In the genomic region with DNA sequence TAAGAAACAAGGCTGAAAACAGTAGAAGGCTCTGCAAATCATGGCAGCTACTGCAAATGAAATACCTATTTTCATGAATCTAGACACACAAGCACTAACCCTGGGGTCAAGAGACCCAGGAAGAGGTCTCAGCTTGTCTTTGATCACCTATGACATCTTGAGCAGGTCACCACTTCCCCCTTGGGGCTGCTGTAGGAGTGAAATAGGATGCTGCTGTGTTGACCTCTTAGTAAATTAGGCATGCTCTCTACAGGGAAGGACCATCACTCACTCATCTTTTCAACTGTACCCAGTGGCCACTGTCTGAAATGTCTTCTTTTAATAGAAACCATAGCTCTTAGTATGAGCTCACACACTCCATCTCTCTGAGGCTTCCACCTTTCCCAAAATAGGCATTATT, we compare ENCODE assay signal across 19 cellular contexts.
DNase-seq lines count a peak whose midpoint lies in the region; ATAC-seq, FAIRE-seq and TF ChIP-seq lines count a peak whose summit lies in the region.
"Had no signal": no experiment of that assay in that cellular context is flagged by ENCODE, and none has a peak within 500 bp of the region (broad histone marks: within the 10 kb centered on the region; RNA-seq: fewer than 3 reads in every experiment).

No MANE protein-coding gene starts in this region.

- POLR2A ChIA-PET in CD4-positive, alpha-beta T cell (lab: Charles Lee) = interaction anchor here (0.6 to 2.1 kb wide), 11 partner anchors 10 to 50 kb away, joined by 3 to 7 read pairs (median 3); no protein-coding TSS in a partner anchor

- no peaks in the 10 kb centered on the region for H3K27me3 ChIP-seq in CD4-positive, alpha-beta T cell (ENCODE audit: control insufficient read depth, insufficient read depth, low read length)
- H3K27me3 ChIP-seq in RWPE2 (ENCODE audit: insufficient read depth, poor library complexity, severe bottlenecking) (no peaks in the 10 kb centered on the region), esophagus (ENCODE audit: control insufficient read depth in 1 of 2, insufficient read depth in 2 of 2, low read length in 2 of 2) (no peaks in the 10 kb centered on the region), WERI-Rb-1 (ENCODE audit: insufficient read depth, low read depth, severe bottlenecking) (no peaks in the 10 kb centered on the region)
- H3K27me3 ChIP-seq: ascending aorta, BE2C, esophagus muscularis mucosa, heart right ventricle, Peyer's patch had no signal

- no peak overlapping the region for H3K4me3 Mint-ChIP-seq in CD4-positive, alpha-beta T cell

- H3K27me3 Mint-ChIP-seq in CD4-positive, alpha-beta T cell = no peaks in the 10 kb centered on the region

- FAIRE-seq in GM12892 (lab: Jason Lieb, UNC) = peak; percentile 42

- H3K4me1 ChIP-seq in RWPE2 (ENCODE audit: insufficient read depth, poor library complexity, severe bottlenecking) (peaks cover 11% of the 10 kb centered on the region), esophagus (ENCODE audit: control insufficient read depth in 2 of 2, insufficient read depth in 2 of 2, low read length in 1 of 2) (peaks cover 4 to 10% of the 10 kb centered on the region in 2 donors)
- H3K4me1 ChIP-seq: BE2C had no signal

- H3K9me3 ChIP-seq in CD4-positive, alpha-beta T cell (ENCODE audit: control insufficient read depth, low read length) = peaks cover 17% of the 10 kb centered on the region
- H3K9me3 ChIP-seq in RWPE2 (ENCODE audit: severe bottlenecking) = peaks cover 9% of the 10 kb centered on the region
- no peaks in the 10 kb centered on the region for H3K9me3 ChIP-seq in esophagus (ENCODE audit: control insufficient read depth in 2 of 2, insufficient read depth in 1 of 2, low read depth in 1 of 2, low read length in 1 of 2)
- H3K9me3 ChIP-seq in WERI-Rb-1 (ENCODE audit: severe bottlenecking) = no peaks in the 10 kb centered on the region
- H3K9me3 ChIP-seq: BE2C, Peyer's patch had no signal

- no peak for ATAC-seq in CD4-positive, alpha-beta T cell (ENCODE audit: poor library complexity)
- ATAC-seq in RWPE2 (ENCODE audit: low read depth) (no peak), GM18519 (IDR thresholded peaks at IDR 0.05; ENCODE audit: low FRiP score, unreplicated experiment) (no peak)
- ATAC-seq: heart right ventricle had no signal

- TF ChIP-seq CTCF in CD4-positive, alpha-beta T cell (IDR thresholded peaks at IDR 0.05) = no peak
- no peak for TF ChIP-seq CTCF in RWPE2 (IDR thresholded peaks at IDR 0.05; ENCODE audit: poor library complexity, severe bottlenecking)
- no peak for TF ChIP-seq CTCF in WERI-Rb-1 (IDR thresholded peaks at IDR 0.05; ENCODE audit: low read depth, low read length)

- peak overlapping the region; percentile 77 for H3K27ac Mint-ChIP-seq in CD4-positive, alpha-beta T cell

- H3K9me3 Mint-ChIP-seq in CD4-positive, alpha-beta T cell = peaks cover 13% of the 10 kb centered on the region

- TF ChIP-seq POLR2A in GM12892 (IDR thresholded peaks at IDR 0.05; ENCODE audit: low read depth, low read length) = no peak

- H3K4me3 ChIP-seq in RWPE2 (ENCODE audit: severe bottlenecking) = no peak overlapping the region
- no peak overlapping the region for H3K4me3 ChIP-seq in esophagus (ENCODE audit: low read depth in 1 of 2, low read length in 2 of 2)
- no peak overlapping the region for H3K4me3 ChIP-seq in WERI-Rb-1 (ENCODE audit: low read depth, low read length)
- H3K4me3 ChIP-seq: ascending aorta, esophagus muscularis mucosa, heart right ventricle, Peyer's patch, smooth muscle cell had no signal

- DNase-seq in CD4-positive, alpha-beta T cell = no peak
- DNase-seq in GM12892 (ENCODE audit: insufficient read length) (no peak), RWPE2 (ENCODE audit: low spot score) (no peak), NCI-H2081 treated with DMSO at 0.1 percent for 48 hours (lab: John Stamatoyannopoulos, UW) (no peak), islet precursor cell (no peak), WERI-Rb-1 (no peak)
- DNase-seq: activated CD4-positive, CD25-positive, alpha-beta regulatory T cell; BE2C; cortex of kidney; heart right ventricle; kidney glomerular epithelial cell; NCI-H1436 treated with DMSO at 0.1 percent for 48 hours; NCI-H510A; Peyer's patch had no signal

- peaks cover 12% of the 10 kb centered on the region for H3K36me3 ChIP-seq in RWPE2 (ENCODE audit: low read depth)
- H3K36me3 ChIP-seq in esophagus (ENCODE audit: control insufficient read depth in 2 of 2, insufficient read depth in 2 of 2, low read length in 1 of 2) = peaks cover 0 to 6% of the 10 kb centered on the region in 2 donors
- no peaks in the 10 kb centered on the region for H3K36me3 ChIP-seq in WERI-Rb-1
- H3K36me3 ChIP-seq: ascending aorta, BE2C, esophagus muscularis mucosa, Peyer's patch had no signal

- H3K4me1 Mint-ChIP-seq in CD4-positive, alpha-beta T cell (ENCODE audit: low read depth) = peaks cover 78% of the 10 kb centered on the region

- CTCF ChIA-PET in CD4-positive, alpha-beta T cell (lab: Charles Lee) = interaction anchor here (0.6 to 1.0 kb wide), 4 partner anchors 24 to 370 kb away, joined by 3 read pairs; no protein-coding TSS in a partner anchor

- peak overlapping the region; percentile 22 for H3K27ac ChIP-seq in CD4-positive, alpha-beta T cell (ENCODE audit: low read depth, low read length)
- H3K27ac ChIP-seq in RWPE2 (ENCODE audit: poor library complexity, severe bottlenecking) (peak overlapping the region; percentile 50), esophagus (ENCODE audit: low read depth in 2 of 2, low read length in 1 of 2) (peak overlapping the region; percentile 38 to 72), WERI-Rb-1 (no peak overlapping the region)
- H3K27ac ChIP-seq: esophagus muscularis mucosa, heart right ventricle, Peyer's patch had no signal

- peaks cover 96% of the 10 kb centered on the region for H3K36me3 Mint-ChIP-seq in CD4-positive, alpha-beta T cell (ENCODE audit: low read depth)

- intact Hi-C loops in CD4-positive, alpha-beta T cell (cut with DNase I, micrococcal nuclease) = no loop called here
